ENCODE assay signal across 10 cellular contexts in the genomic region with DNA sequence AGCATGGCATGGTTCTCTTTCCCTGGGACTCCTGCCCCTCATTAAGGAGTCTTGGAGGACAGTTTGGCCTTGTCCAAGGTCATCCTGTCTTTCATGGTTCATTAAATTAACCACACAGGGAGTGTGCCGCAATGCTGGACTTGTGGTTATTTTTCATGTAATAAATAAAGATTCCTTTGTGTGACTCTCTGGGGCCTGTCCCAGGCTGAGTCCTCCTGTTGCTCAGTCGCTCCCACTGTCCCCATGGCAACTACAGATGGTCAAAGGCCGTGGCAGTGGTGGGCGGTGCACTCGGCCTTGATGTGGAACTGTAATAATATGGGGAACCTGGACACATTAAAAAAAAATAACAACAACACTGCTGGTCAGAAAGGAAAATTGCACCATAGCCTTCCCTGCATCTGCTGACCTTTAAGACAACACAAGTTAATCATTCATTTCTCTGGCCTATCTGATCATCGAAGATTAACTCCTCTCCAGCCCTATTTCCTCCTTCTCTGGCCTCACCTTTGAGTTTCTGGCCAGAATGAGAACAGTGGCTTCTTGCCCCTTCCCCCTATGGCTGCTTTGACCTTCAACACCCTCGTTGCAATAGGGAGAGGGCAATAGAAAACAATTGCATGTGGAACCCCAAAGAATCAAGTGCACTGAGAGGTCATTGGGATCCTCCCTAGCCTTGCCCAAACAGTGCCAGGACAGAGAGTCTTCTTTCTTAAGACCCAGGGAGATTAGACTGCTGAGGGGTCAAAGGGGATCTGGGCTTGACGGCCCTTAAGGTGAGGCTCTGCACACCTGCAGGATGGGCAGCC. TPM values are rescaled to one million over a fixed set of nuclear protein-coding genes. Genes with fewer than 3 reads are reported as not detected.
DNase-seq lines count a peak whose midpoint lies in the region; ATAC-seq and TF ChIP-seq lines count a peak whose summit lies in the region.
"Had no signal": no experiment of that assay in that cellular context is flagged by ENCODE, and none has a peak within 500 bp of the region (broad histone marks: within the 10 kb centered on the region; RNA-seq: fewer than 3 reads in every experiment).

No MANE protein-coding gene starts in this region.

- no peak overlapping the region for H3K4me3 Mint-ChIP-seq in activated CD4-positive, alpha-beta T cell treated with anti-CD3 and anti-CD28 coated beads, Interleukin-2, amount 10 ng/mL, durations not matched to agents 24 days and 14 days
- no peak overlapping the region for H3K4me3 Mint-ChIP-seq in activated CD4-positive, alpha-beta T cell treated with anti-CD3 and anti-CD28 coated beads, Interleukin-2, amount 10 ng/mL, durations not matched to agents 7 days and 5 days
- H3K4me3 Mint-ChIP-seq: activated naive CD4-positive, alpha-beta T cell treated with anti-CD3 and anti-CD28 coated beads, Interleukin-2, amount 50 U/mL, for 24 hours had no signal

- H3K4me3 ChIP-seq in mucosa of descending colon: no peak overlapping the region
- no peak overlapping the region for H3K4me3 ChIP-seq in upper lobe of right lung

- H3K27me3 ChIP-seq in upper lobe of right lung: no peaks in the 10 kb centered on the region

- DNase-seq in activated CD4-positive, alpha-beta T cell treated with anti-CD3 and anti-CD28 coated beads, Interleukin-2, amount 10 ng/mL, durations not matched to agents 24 days and 14 days: no peak
- no peak for DNase-seq in activated CD4-positive, alpha-beta T cell treated with anti-CD3 and anti-CD28 coated beads, Interleukin-2, amount 10 ng/mL, durations not matched to agents 7 days and 5 days
- DNase-seq in dermis blood vessel endothelial cell (peak; percentile 25), mucosa of descending colon (peak; percentile 81 to 88 (median 82)), upper lobe of right lung (peak; percentile 85), erythroblast (lab: John Stamatoyannopoulos, UW) (no peak), NCI-H510A treated with DMSO at 0.1 percent for 48 hours (lab: John Stamatoyannopoulos, UW) (no peak)
- DNase-seq: NCI-H187 had no signal

- peaks cover 2% of the 10 kb centered on the region for H3K27me3 Mint-ChIP-seq in activated CD4-positive, alpha-beta T cell treated with anti-CD3 and anti-CD28 coated beads, Interleukin-2, amount 10 ng/mL, durations not matched to agents 24 days and 14 days
- H3K27me3 Mint-ChIP-seq in activated CD4-positive, alpha-beta T cell treated with anti-CD3 and anti-CD28 coated beads, Interleukin-2, amount 10 ng/mL, durations not matched to agents 7 days and 5 days: peaks cover 3% of the 10 kb centered on the region
- H3K27me3 Mint-ChIP-seq: activated naive CD4-positive, alpha-beta T cell treated with anti-CD3 and anti-CD28 coated beads, Interleukin-2, amount 50 U/mL, for 24 hours had no signal

- no peaks in the 10 kb centered on the region for H3K36me3 Mint-ChIP-seq in activated CD4-positive, alpha-beta T cell treated with anti-CD3 and anti-CD28 coated beads, Interleukin-2, amount 10 ng/mL, durations not matched to agents 24 days and 14 days (ENCODE audit: low read depth)
- no peaks in the 10 kb centered on the region for H3K36me3 Mint-ChIP-seq in activated CD4-positive, alpha-beta T cell treated with anti-CD3 and anti-CD28 coated beads, Interleukin-2, amount 10 ng/mL, durations not matched to agents 7 days and 5 days (ENCODE audit: low read depth)
- H3K36me3 Mint-ChIP-seq: activated naive CD4-positive, alpha-beta T cell treated with anti-CD3 and anti-CD28 coated beads, Interleukin-2, amount 50 U/mL, for 24 hours had no signal

- no peaks in the 10 kb centered on the region for H3K9me3 Mint-ChIP-seq in activated CD4-positive, alpha-beta T cell treated with anti-CD3 and anti-CD28 coated beads, Interleukin-2, amount 10 ng/mL, durations not matched to agents 24 days and 14 days
- no peaks in the 10 kb centered on the region for H3K9me3 Mint-ChIP-seq in activated CD4-positive, alpha-beta T cell treated with anti-CD3 and anti-CD28 coated beads, Interleukin-2, amount 10 ng/mL, durations not matched to agents 7 days and 5 days
- H3K9me3 Mint-ChIP-seq: activated naive CD4-positive, alpha-beta T cell treated with anti-CD3 and anti-CD28 coated beads, Interleukin-2, amount 50 U/mL, for 24 hours had no signal

- H3K9me3 ChIP-seq in mucosa of descending colon (no peaks in the 10 kb centered on the region), upper lobe of right lung (no peaks in the 10 kb centered on the region)

- peaks cover 23% of the 10 kb centered on the region for H3K4me1 Mint-ChIP-seq in activated CD4-positive, alpha-beta T cell treated with anti-CD3 and anti-CD28 coated beads, Interleukin-2, amount 10 ng/mL, durations not matched to agents 24 days and 14 days
- H3K4me1 Mint-ChIP-seq in activated CD4-positive, alpha-beta T cell treated with anti-CD3 and anti-CD28 coated beads, Interleukin-2, amount 10 ng/mL, durations not matched to agents 7 days and 5 days: peaks cover 32% of the 10 kb centered on the region

- CTCF ChIA-PET in activated CD4-positive, alpha-beta T cell treated with anti-CD3 and anti-CD28 coated beads, Interleukin-2, amount 10 ng/mL, durations not matched to agents 7 days and 5 days (lab: Charles Lee): interaction anchor here (0.8 to 1.6 kb wide), 4 partner anchors 17 to 126 kb away, joined by 3 to 4 read pairs (median 4); no protein-coding TSS in a partner anchor

- ATAC-seq in mucosa of descending colon: peak; percentile 89
- peak; percentile 85 for ATAC-seq in upper lobe of right lung
- no peak for ATAC-seq in HG02623 (IDR thresholded peaks at IDR 0.05; ENCODE audit: unreplicated experiment)

- peak overlapping the region; percentile 82 for H3K27ac ChIP-seq in upper lobe of right lung

- H3K4me1 ChIP-seq in mucosa of descending colon (ENCODE audit: low read depth) (peaks cover 24% of the 10 kb centered on the region), upper lobe of right lung (peaks cover 23% of the 10 kb centered on the region)

- intact Hi-C loops in activated CD4-positive, alpha-beta T cell treated with anti-CD3 and anti-CD28 coated beads, Interleukin-2, amount 10 ng/mL, durations not matched to agents 24 days and 14 days (cut with micrococcal nuclease): no loop called here
- intact Hi-C loops in mucosa of descending colon (cut with DNase I, micrococcal nuclease) (no loop called here), upper lobe of right lung (cut with DNase I) (no loop called here)

- TF ChIP-seq CTCF in mucosa of descending colon (IDR thresholded peaks at IDR 0.05) (no peak), upper lobe of right lung (IDR thresholded peaks at IDR 0.05) (no peak)

- H3K36me3 ChIP-seq in mucosa of descending colon (ENCODE audit: low read depth) (no peaks in the 10 kb centered on the region), upper lobe of right lung (no peaks in the 10 kb centered on the region)

- H3K27ac Mint-ChIP-seq in activated CD4-positive, alpha-beta T cell treated with anti-CD3 and anti-CD28 coated beads, Interleukin-2, amount 10 ng/mL, durations not matched to agents 24 days and 14 days: peak overlapping the region; percentile 30
- no peak overlapping the region for H3K27ac Mint-ChIP-seq in activated CD4-positive, alpha-beta T cell treated with anti-CD3 and anti-CD28 coated beads, Interleukin-2, amount 10 ng/mL, durations not matched to agents 7 days and 5 days

- no peak for TF ChIP-seq POLR2A in erythroblast (IDR thresholded peaks at IDR 0.05; ENCODE audit: low read length)

- POLR2A ChIA-PET in activated CD4-positive, alpha-beta T cell treated with anti-CD3 and anti-CD28 coated beads, Interleukin-2, amount 10 ng/mL, durations not matched to agents 7 days and 5 days (lab: Charles Lee): no interaction called here

RNA-seq across cellular contexts. Expression of gene PSD4, which starts 44.7 kb away (rescaled TPM):
- 268 and 278 TPM in 2 replicates for total RNA-seq in activated CD4-positive, alpha-beta T cell treated with anti-CD3 and anti-CD28 coated beads, Interleukin-2, amount 10 ng/mL, durations not matched to agents 24 days and 14 days
- 100 to 1,000 TPM; 329 to 335 TPM for total RNA-seq in activated CD4-positive, alpha-beta T cell treated with anti-CD3 and anti-CD28 coated beads, Interleukin-2, amount 10 ng/mL, durations not matched to agents 7 days and 5 days
- total RNA-seq in dermis blood vessel endothelial cell (0.34 and 0.79 TPM in 2 replicates), mucosa of descending colon (10 to 100 TPM; 40.8 to 91.3 (median 64.4) TPM), upper lobe of right lung (37.8 TPM)

Comparison
In these comparisons a context has a peak if more than half of its experiments do, and no peak if none do; other contexts are left out.
1. DNase-seq: peak in dermis blood vessel endothelial cell (single experiment), mucosa of descending colon (3 of 3) and upper lobe of right lung (single experiment); none in activated CD4-positive, alpha-beta T cell treated with anti-CD3 and anti-CD28 coated beads, Interleukin-2, amount 10 ng/mL, durations not matched to agents 24 days and 14 days (single experiment), activated CD4-positive, alpha-beta T cell treated with anti-CD3 and anti-CD28 coated beads, Interleukin-2, amount 10 ng/mL, durations not matched to agents 7 days and 5 days (single experiment), erythroblast (0 of 2) and NCI-H510A treated with DMSO at 0.1 percent for 48 hours (single experiment).
2. RNA of gene PSD4, which starts 44.7 kb away (total RNA-seq): 329 to 335 TPM in activated CD4-positive, alpha-beta T cell treated with anti-CD3 and anti-CD28 coated beads, Interleukin-2, amount 10 ng/mL, durations not matched to agents 7 days and 5 days, 268 to 278 TPM in activated CD4-positive, alpha-beta T cell treated with anti-CD3 and anti-CD28 coated beads, Interleukin-2, amount 10 ng/mL, durations not matched to agents 24 days and 14 days, 40.8 to 91.3 TPM in mucosa of descending colon and 37.8 TPM in upper lobe of right lung (single experiment); 0.34 to 0.79 TPM in dermis blood vessel endothelial cell; every median in the first group is over 10 times any median in the second.